19 cellular contexts compared by ENCODE assay signal in the genomic region with DNA sequence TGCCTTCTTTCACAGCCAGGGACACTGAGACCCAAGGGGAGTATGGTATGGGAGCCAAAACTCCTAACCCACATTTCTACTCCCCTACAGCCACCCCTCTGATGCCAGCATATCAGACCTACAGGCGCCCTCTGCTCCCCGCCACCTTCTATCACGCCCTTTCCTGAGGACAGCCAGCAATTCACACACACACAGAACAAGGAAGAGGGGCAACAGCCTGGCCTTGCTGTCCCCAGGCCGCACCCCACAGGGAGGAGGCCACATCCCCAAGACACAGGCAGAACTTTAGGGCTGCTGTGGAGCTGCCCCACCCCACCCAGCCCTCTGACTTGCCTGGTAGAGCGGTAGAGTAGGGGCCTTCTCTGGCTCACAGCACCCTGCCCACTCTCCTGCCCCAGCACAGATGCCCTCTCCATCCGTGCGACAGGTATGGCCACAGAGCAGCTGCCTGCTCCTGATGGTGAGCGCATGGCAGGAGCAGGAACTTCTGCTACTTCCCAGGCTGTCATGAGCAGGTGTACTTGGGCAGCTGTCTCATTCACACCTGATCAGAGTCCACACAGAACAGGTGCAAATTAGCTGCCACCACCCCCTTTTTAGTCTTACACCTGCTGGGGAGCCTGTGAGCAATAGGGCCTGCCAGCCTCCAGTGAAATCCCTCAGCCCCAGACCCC. TPM values are rescaled to one million over a fixed set of nuclear protein-coding genes. Genes with fewer than 3 reads are reported as not detected.
A peak's percentile ranks its signal among the peaks of the same experiment; 100 is the strongest.
DNase-seq lines count a peak whose midpoint lies in the region; ATAC-seq and TF ChIP-seq lines count a peak whose summit lies in the region.
"Had no signal": no experiment of that assay in that cellular context is flagged by ENCODE, and none has a peak within 500 bp of the region (broad histone marks: within the 10 kb centered on the region; RNA-seq: fewer than 3 reads in every experiment).

No MANE protein-coding gene starts in this region.

- no peak overlapping the region for H2AFZ ChIP-seq in SK-N-SH (ENCODE audit: low read depth)

- no peaks in the 10 kb centered on the region for H3K79me2 ChIP-seq in SK-N-SH (ENCODE audit: insufficient read depth)

- no peaks in the 10 kb centered on the region for H3K9me2 ChIP-seq in SK-N-SH

- no peak overlapping the region for H3K9ac ChIP-seq in SK-N-SH

- no peaks in the 10 kb centered on the region for H3K9me3 ChIP-seq in SK-N-SH
- H3K9me3 ChIP-seq: A549 had no signal

- H3K4me2 ChIP-seq in SK-N-SH: no peak overlapping the region
- H3K4me2 ChIP-seq: A549 had no signal

- peaks cover 0 to 8% of the 10 kb centered on the region in 2 experiments; a peak in 1 of 4 replicates for H3K4me1 ChIP-seq in SK-N-SH (ENCODE audit: control insufficient read depth in 1 of 2, insufficient read depth in 2 of 2, low read depth in 1 of 2, low read length in 1 of 2)
- H3K4me1 ChIP-seq: A549 had no signal

- POLR2A ChIA-PET in SK-N-SH (lab: Yijun Ruan, JAX): no interaction called here

- H3K36me3 ChIP-seq in SK-N-SH (replicated peaks in 1 of 2; ENCODE audit: control insufficient read depth in 1 of 2, insufficient read depth in 2 of 2, low read length in 1 of 2): no peaks in the 10 kb centered on the region

- no peak overlapping the region for H3K27ac ChIP-seq in SK-N-SH (ENCODE audit: low read depth in 2 of 2, low read length in 1 of 2)
- H3K27ac ChIP-seq: A549, C4-2B had no signal

- H3K4me3 ChIP-seq in SK-N-SH (ENCODE audit: low read depth in 2 of 2, low read length in 1 of 2): no peak overlapping the region
- H3K4me3 ChIP-seq: A549 had no signal

- no peaks in the 10 kb centered on the region for H3F3A ChIP-seq in SK-N-SH (replicated peaks; ENCODE audit: insufficient read depth)

- H3K27me3 ChIP-seq in SK-N-SH (ENCODE audit: insufficient read depth): peaks cover 7% of the 10 kb centered on the region; the same call in 1 of the 2 replicates

- DNase-seq in NCI-H2196 (lab: John Stamatoyannopoulos, UW; ENCODE audit: unreplicated experiment) (peak; percentile 44), NCI-H2196 treated with DMSO at 0.1 percent for 48 hours (lab: John Stamatoyannopoulos, UW; ENCODE audit: unreplicated experiment) (no peak), NCI-H2081 treated with DMSO at 0.1 percent for 48 hours (lab: John Stamatoyannopoulos, UW) (peak; percentile 48), SW480 (ENCODE audit: low spot score) (peak; percentile 43), SK-N-SH (no peak), amygdala (lab: John Stamatoyannopoulos, UW) (no peak)
- no peak for DNase-seq in effector CD4-positive, alpha-beta T cell
- DNase-seq: DND-41, GDM1, IMR-90, Kasumi-1, NCI-H1436, NCI-H446 treated with DMSO at 0.1 percent for 48 hours, PC-3, T-helper 1 cell had no signal

- ATAC-seq in GM21529 (IDR thresholded peaks at IDR 0.05; ENCODE audit: unreplicated experiment): no peak
- ATAC-seq: A549, HCT116, PC-3 had no signal

- TF ChIP-seq RAD21 in SK-N-SH (IDR thresholded peaks at IDR 0.05; ENCODE audit: low read length): no peak

- CTCF ChIA-PET in SK-N-SH (lab: Yijun Ruan, JAX): interaction anchor here (1.0 to 1.2 kb wide), 3 partner anchors 14 to 46 kb away, joined by 3 read pairs; no protein-coding TSS in a partner anchor

- TF ChIP-seq CTCF in SK-N-SH (IDR thresholded peaks at IDR 0.05): no peak

- 81% methylated on average over 5 of the region's 8 CpGs for WGBS in SK-N-SH (ENCODE audit: low lambda C conversion rate)

- no peaks in the 10 kb centered on the region for H4K20me1 ChIP-seq in SK-N-SH (ENCODE audit: insufficient read depth)

- TF ChIP-seq EP300 in SK-N-SH (IDR thresholded peaks at IDR 0.05; ENCODE audit: borderline replicate concordance in 1 of 2, low read depth in 1 of 2, low read length in 1 of 2): no peak

TF ChIP-seq in SK-N-SH, 30 proteins besides CTCF, POLR2A, EP300 and RAD21:
- no peak for TF ChIP-seq SIN3A (IDR thresholded peaks at IDR 0.05; ENCODE audit: borderline replicate concordance, low read depth, low read length)
- TF ChIP-seq GATA2 (CRISPR knock-in tag; IDR thresholded peaks at IDR 0.05): no peak
- TF ChIP-seq FOSL2 (IDR thresholded peaks at IDR 0.05; ENCODE audit: borderline replicate concordance, low read depth): no peak
- no peak for TF ChIP-seq JUND (IDR thresholded peaks at IDR 0.05)
- no peak for TF ChIP-seq NRF1 (IDR thresholded peaks at IDR 0.05; ENCODE audit: low read depth, low read length)
- TF ChIP-seq MEF2A (IDR thresholded peaks at IDR 0.05; ENCODE audit: borderline replicate concordance, low read depth): no peak
- TF ChIP-seq TAF1 (IDR thresholded peaks at IDR 0.05; ENCODE audit: borderline replicate concordance, low read depth, low read length): no peak
- TF ChIP-seq, protein P1, sequence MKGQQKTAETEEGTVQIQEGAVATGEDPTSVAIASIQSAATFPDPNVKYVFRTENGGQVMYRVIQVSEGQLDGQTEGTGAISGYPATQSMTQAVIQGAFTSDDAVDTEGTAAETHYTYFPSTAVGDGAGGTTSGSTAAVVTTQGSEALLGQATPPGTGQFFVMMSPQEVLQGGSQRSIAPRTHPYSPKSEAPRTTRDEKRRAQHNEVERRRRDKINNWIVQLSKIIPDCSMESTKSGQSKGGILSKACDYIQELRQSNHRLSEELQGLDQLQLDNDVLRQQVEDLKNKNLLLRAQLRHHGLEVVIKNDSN (IDR thresholded peaks at IDR 0.05; ENCODE audit: borderline replicate concordance, low read depth): no peak
- no peak for TF ChIP-seq POLR2AphosphoS5 (IDR thresholded peaks at IDR 0.05; ENCODE audit: low read depth, low read length)
- no peak for TF ChIP-seq EZH2phosphoT487 (IDR thresholded peaks at IDR 0.05; ENCODE audit: borderline replicate concordance, low read depth)
- TF ChIP-seq MAX (IDR thresholded peaks at IDR 0.05; ENCODE audit: low read depth): no peak
- TF ChIP-seq, protein P2, sequence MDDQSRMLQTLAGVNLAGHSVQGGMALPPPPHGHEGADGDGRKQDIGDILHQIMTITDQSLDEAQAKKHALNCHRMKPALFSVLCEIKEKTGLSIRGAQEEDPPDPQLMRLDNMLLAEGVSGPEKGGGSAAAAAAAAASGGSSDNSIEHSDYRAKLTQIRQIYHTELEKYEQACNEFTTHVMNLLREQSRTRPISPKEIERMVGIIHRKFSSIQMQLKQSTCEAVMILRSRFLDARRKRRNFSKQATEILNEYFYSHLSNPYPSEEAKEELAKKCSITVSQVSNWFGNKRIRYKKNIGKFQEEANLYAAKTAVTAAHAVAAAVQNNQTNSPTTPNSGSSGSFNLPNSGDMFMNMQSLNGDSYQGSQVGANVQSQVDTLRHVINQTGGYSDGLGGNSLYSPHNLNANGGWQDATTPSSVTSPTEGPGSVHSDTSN (IDR thresholded peaks at IDR 0.05): no peak
- no peak for TF ChIP-seq RXRA (IDR thresholded peaks at IDR 0.05; ENCODE audit: borderline replicate concordance, low read depth)
- TF ChIP-seq RCOR1 (IDR thresholded peaks at IDR 0.05; ENCODE audit: low read length): no peak
- TF ChIP-seq TCF12 (IDR thresholded peaks at IDR 0.05): no peak
- TF ChIP-seq ELF1 (IDR thresholded peaks at IDR 0.05): no peak
- no peak for TF ChIP-seq IRF3 (IDR thresholded peaks at IDR 0.05; ENCODE audit: low read depth, low read length)

RNA-seq across cellular contexts. Expression of gene CCDC33, which starts 33.4 kb away (rescaled TPM):
- 3.3 and 4.0 TPM in 2 replicates for polyA plus RNA-seq in SK-N-SH (2012; rRNA removed)
- polyA plus RNA-seq in SK-N-SH (2012; cell fraction: cytosol; rRNA removed): 1.8 and 2.9 TPM in 2 replicates
- polyA plus RNA-seq in SK-N-SH (2012; cell fraction: nucleus; rRNA removed): 3.9 and 4.0 TPM in 2 replicates
- polyA plus RNA-seq: IMR-90 had no signal

Comparison
In these comparisons a context has a peak if more than half of its experiments do, and no peak if none do; other contexts are left out.
1. DNase-seq: peak in NCI-H2196 (single experiment), NCI-H2081 treated with DMSO at 0.1 percent for 48 hours (single experiment) and SW480 (single experiment); none in NCI-H2196 treated with DMSO at 0.1 percent for 48 hours (single experiment), effector CD4-positive, alpha-beta T cell (single experiment), SK-N-SH (single experiment) and amygdala (0 of 56).